In the genomic region with DNA sequence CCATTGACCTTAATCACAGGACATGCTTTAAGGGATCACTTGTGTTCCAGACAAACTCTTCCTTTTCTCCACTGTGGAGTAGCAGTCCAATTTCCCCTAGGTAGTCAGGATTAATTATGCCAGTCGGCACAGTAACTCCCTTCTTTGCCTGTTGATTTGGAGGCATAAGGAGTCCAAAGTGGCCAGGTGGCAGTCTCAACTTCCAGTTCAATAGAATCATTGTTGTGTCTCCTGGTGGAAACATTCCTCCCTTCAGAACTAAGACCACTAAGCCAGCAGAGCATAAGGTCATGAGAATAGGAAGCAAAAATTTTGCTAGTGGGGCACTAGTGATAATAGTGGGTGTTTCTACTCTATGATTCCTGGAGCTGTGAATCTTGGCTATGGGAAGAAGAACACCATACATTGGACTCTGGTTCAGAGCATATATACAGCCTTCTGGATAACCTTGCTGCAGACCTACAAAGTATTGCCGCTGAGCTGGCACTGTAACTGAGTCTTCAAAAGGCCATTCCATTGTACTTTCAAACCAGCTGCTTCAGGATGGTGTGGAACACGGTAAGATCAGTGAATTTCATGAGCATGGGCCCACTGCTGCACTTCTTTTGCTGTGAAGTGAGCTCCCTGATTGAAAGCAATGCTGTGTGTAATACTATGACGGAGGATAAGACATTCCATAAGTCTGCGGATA, we compare ENCODE assay signal across 20 cellular contexts.
"Had no signal": no experiment of that assay in that cellular context is flagged by ENCODE, and none has a peak within 500 bp of the region (broad histone marks: within the 10 kb centered on the region; RNA-seq: fewer than 3 reads in every experiment).

No MANE protein-coding gene starts in this region.

- DNase-seq: cerebellar nuclear complex; effector memory CD8-positive, alpha-beta T cell; heart right ventricle; hypothalamus; islet precursor cell; mammary epithelial cell; natural killer cell; nucleus accumbens; ovary; retina; spleen; stimulated activated CD4-positive, alpha-beta T cell treated with anti-CD3 and anti-CD28 coated beads, Interleukin-2, amount 100 ng/mL, for 24 hours; stimulated activated CD4-positive, alpha-beta T cell treated with anti-CD3 and anti-CD28 coated beads, Interleukin-4, amount 100 ng/mL, for 4 hours; stimulated activated naive B cell treated with anti-CD40 and anti-IgM and Interleukin-4, amounts not matched to agents 10 μg/mL and 1 μg/mL and 100 μg/mL, for 72 hours; stimulated activated naive CD8-positive, alpha-beta T cell treated with anti-CD3 and anti-CD28 coated beads, Interleukin-15, amount 100 ng/mL, for 72 hours; substantia nigra; transverse colon had no signal

- H3K4me1 ChIP-seq: prostate gland, spleen, transverse colon had no signal

- H3K27ac ChIP-seq: heart right ventricle, ovary, spleen, thoracic aorta, transverse colon had no signal

- H3K36me3 ChIP-seq: heart right ventricle, ovary, prostate gland, spleen, thoracic aorta, transverse colon had no signal

- H3K4me3 ChIP-seq: heart right ventricle, ovary, prostate gland, spleen, thoracic aorta, transverse colon had no signal

- H3K9me3 ChIP-seq: ovary, prostate gland, spleen, thoracic aorta, transverse colon had no signal

- H3K27me3 ChIP-seq: heart right ventricle, ovary, spleen, transverse colon had no signal

- ATAC-seq: effector memory CD8-positive, alpha-beta T cell; heart right ventricle; natural killer cell; sciatic nerve; stimulated activated naive B cell treated with anti-CD40 and anti-IgM and Interleukin-4, amounts not matched to agents 10 μg/mL and 1 μg/mL and 100 μg/mL, for 72 hours; stimulated activated naive CD8-positive, alpha-beta T cell treated with anti-CD3 and anti-CD28 coated beads, Interleukin-15, amount 100 ng/mL, for 72 hours had no signal
